30 cellular contexts compared by ENCODE assay signal in genomic region chr4:109020861-109021260, GRCh38.
"Had no signal": no experiment of that assay in that cellular context is flagged by ENCODE, and none has a peak within 500 bp of the region (broad histone marks: within the 10 kb centered on the region; RNA-seq: fewer than 3 reads in every experiment).

No MANE protein-coding gene starts in this region.

- H3K9me3 ChIP-seq: adrenal gland had no signal

- DNase-seq: activated effector memory CD4-positive, alpha-beta T cell treated with anti-CD3 and anti-CD28 coated beads, Interleukin-2, amount 50 U/mL, for 16 hours; activated effector memory CD4-positive, alpha-beta T cell treated with Interleukin-2 at 50 U/mL for 16 hours; activated gamma-delta T cell; activated gamma-delta T cell treated with Interleukin-2 at 50 U/mL for 16 hours; activated naive CD4-positive, alpha-beta T cell; activated naive CD4-positive, alpha-beta T cell treated with anti-CD3 and anti-CD28 coated beads for 36 hours; activated naive CD4-positive, alpha-beta T cell treated with anti-CD3 and anti-CD28 coated beads, Interleukin-2, amount 10 ng/mL, durations not matched to agents 7 days and 5 days; activated naive CD4-positive, alpha-beta T cell treated with anti-CD3 and anti-CD28 coated beads, Interleukin-2, amount 50 U/mL, for 16 hours; activated naive CD4-positive, alpha-beta T cell treated with Interleukin-2 at 50 U/mL for 16 hours; activated naive CD8-positive, alpha-beta T cell treated with anti-CD3 and anti-CD28 coated beads for 36 hours; activated naive CD8-positive, alpha-beta T cell treated with anti-CD3 and anti-CD28 coated beads, Interleukin-2, amount 10 ng/mL, durations not matched to agents 7 days and 5 days; activated naive CD8-positive, alpha-beta T cell treated with anti-CD3 and anti-CD28 coated beads, Interleukin-2, amount 50 U/mL, for 24 hours; activated T-cell treated with anti-CD3 and anti-CD28 coated beads, Interleukin-2, amount 50 U/mL, for 1 hour; activated T-cell treated with anti-CD3 and anti-CD28 coated beads, Interleukin-2, amount 50 U/mL, for 24 hours; activated T-cell treated with anti-CD3 and anti-CD28 coated beads, Interleukin-2, amount 50 U/mL, for 4 hours; activated T-cell treated with anti-CD3 and anti-CD28 coated beads, Interleukin-2, amount 50 U/mL, for 48 hours; activated T-cell treated with anti-CD3 and anti-CD28 coated beads, Interleukin-2, amount 50 U/mL, for 72 hours; adrenal gland; amniotic stem cell; amygdala; anterior cingulate cortex; aorta; body of pancreas; brain microvascular endothelial cell; caudate nucleus; central memory CD4-positive, alpha-beta T cell; cerebellar nuclear complex had no signal

- H3K4me1 ChIP-seq: adrenal gland, ascending aorta, body of pancreas, breast epithelium had no signal

- H3K27me3 ChIP-seq: adrenal gland, ascending aorta, body of pancreas, brain microvascular endothelial cell, breast epithelium, cardiac muscle cell had no signal

- H3K36me3 ChIP-seq: adrenal gland, ascending aorta, brain microvascular endothelial cell, breast epithelium, cardiac muscle cell had no signal

- H3K27ac ChIP-seq: adrenal gland, ascending aorta, body of pancreas, brain microvascular endothelial cell, breast epithelium, cardiac muscle cell had no signal

- H3K4me3 ChIP-seq: adrenal gland, ascending aorta, body of pancreas, breast epithelium, cardiac muscle cell had no signal
